32 cellular contexts compared by ENCODE assay signal in the genomic region with DNA sequence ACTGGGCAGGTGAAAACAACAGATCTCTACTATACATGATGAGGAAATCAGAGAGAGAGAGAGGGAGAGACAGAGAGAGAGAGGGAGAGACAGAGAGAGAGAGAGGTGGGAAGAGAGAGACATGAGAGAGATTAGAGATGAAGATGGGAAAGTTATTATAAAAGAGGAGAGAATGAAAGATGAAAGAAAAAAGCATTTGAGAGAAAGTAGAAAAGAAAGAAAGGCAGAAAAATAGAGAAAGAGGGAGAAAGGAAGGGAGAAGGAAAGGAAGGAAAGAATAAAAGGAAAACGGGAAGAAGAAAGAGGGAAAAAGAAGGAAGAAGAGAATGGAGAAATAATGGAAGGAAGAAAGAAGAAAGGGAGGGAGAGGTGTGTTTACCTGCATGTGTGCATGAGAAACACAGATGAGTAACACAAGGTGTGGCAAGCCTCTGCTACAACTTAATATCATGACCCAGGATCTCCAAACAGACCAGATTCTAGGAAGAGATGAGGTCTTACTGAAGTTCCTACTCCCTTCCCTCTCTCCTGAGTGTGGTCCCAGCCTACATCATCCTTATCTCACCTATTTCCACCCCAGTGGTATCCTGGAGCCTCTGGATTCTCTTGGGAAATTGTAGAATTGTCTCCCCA.
"Had no signal": no experiment of that assay in that cellular context is flagged by ENCODE, and none has a peak within 500 bp of the region (broad histone marks: within the 10 kb centered on the region; RNA-seq: fewer than 3 reads in every experiment).

No MANE protein-coding gene starts in this region.

- H3K4me1 Mint-ChIP-seq: immature natural killer cell; memory B cell; natural killer cell; stimulated activated memory B cell treated with anti-CD40 and anti-IgM and Interleukin-4, amounts not matched to agents 10 μg/mL and 1 μg/mL and 100 μg/mL, for 72 hours; stimulated activated naive CD8-positive, alpha-beta T cell treated with anti-CD3 and anti-CD28 coated beads, Interleukin-15, amount 100 ng/mL, for 72 hours had no signal

- H3K9ac ChIP-seq: parathyroid adenoma had no signal

- H3K4me3 ChIP-seq: gastroesophageal sphincter, heart left ventricle, psoas muscle, sigmoid colon, upper lobe of left lung, vagina had no signal

- H3K27ac ChIP-seq: gastroesophageal sphincter, heart left ventricle, parathyroid adenoma, psoas muscle, sigmoid colon, upper lobe of left lung, vagina, VCaP had no signal

- ATAC-seq: activated T-cell treated with anti-CD3 and anti-CD28 coated beads, Interleukin-2, amount 50 U/mL, for 72 hours; gastroesophageal sphincter; heart left ventricle; natural killer cell; stimulated activated memory B cell treated with anti-CD40 and anti-IgM and Interleukin-4, amounts not matched to agents 10 μg/mL and 1 μg/mL and 100 μg/mL, for 72 hours; stimulated activated naive CD8-positive, alpha-beta T cell treated with anti-CD3 and anti-CD28 coated beads, Interleukin-15, amount 100 ng/mL, for 72 hours had no signal

- H3K27ac Mint-ChIP-seq: activated naive CD8-positive, alpha-beta T cell; activated T-cell treated with anti-CD3 and anti-CD28 coated beads, Interleukin-2, amount 50 U/mL, for 72 hours; endodermal cell; immature natural killer cell; memory B cell; natural killer cell; stimulated activated memory B cell treated with anti-CD40 and anti-IgM and Interleukin-4, amounts not matched to agents 10 μg/mL and 1 μg/mL and 100 μg/mL, for 72 hours; stimulated activated naive CD8-positive, alpha-beta T cell treated with anti-CD3 and anti-CD28 coated beads, Interleukin-15, amount 100 ng/mL, for 72 hours; T-helper 1 cell treated with Interleukin-12 subunit alpha and Interleukin-12 subunit beta and Interleukin-4 antibody, amounts not matched to agents 30 μg/mL and 1 μg/mL, for 36 hours had no signal

- H3K9me3 ChIP-seq: gastroesophageal sphincter, heart left ventricle, psoas muscle, sigmoid colon, upper lobe of left lung, vagina had no signal

- H3K9me3 Mint-ChIP-seq: activated T-cell treated with anti-CD3 and anti-CD28 coated beads, Interleukin-2, amount 50 U/mL, for 72 hours; brain; endodermal cell; immature natural killer cell; memory B cell; natural killer cell; stimulated activated memory B cell treated with anti-CD40 and anti-IgM and Interleukin-4, amounts not matched to agents 10 μg/mL and 1 μg/mL and 100 μg/mL, for 72 hours; stimulated activated naive CD8-positive, alpha-beta T cell treated with anti-CD3 and anti-CD28 coated beads, Interleukin-15, amount 100 ng/mL, for 72 hours; T-helper 1 cell treated with Interleukin-12 subunit alpha and Interleukin-12 subunit beta and Interleukin-4 antibody, amounts not matched to agents 30 μg/mL and 1 μg/mL, for 36 hours had no signal

- DNase-seq: activated CD4-positive, alpha-beta T cell treated with anti-CD3 and anti-CD28 coated beads for 4 hours; activated CD4-positive, alpha-beta T cell treated with anti-CD3 and anti-CD28 coated beads, Interleukin-2, amount 50 U/mL, for 4 hours; activated naive CD4-positive, alpha-beta T cell; activated T-cell treated with anti-CD3 and anti-CD28 coated beads for 4 hours; activated T-cell treated with anti-CD3 and anti-CD28 coated beads, Interleukin-2, amount 50 U/mL, for 72 hours; anterior cingulate cortex; caudate nucleus; endodermal cell; heart left ventricle; hypothalamus; immature natural killer cell; natural killer cell; psoas muscle; sigmoid colon; small intestine; stimulated activated CD4-positive, alpha-beta T cell treated with anti-CD3 and anti-CD28 coated beads, Interleukin-1b, Interleukin-23, amount 100 ng/mL, for 48 hours; stimulated activated CD4-positive, alpha-beta T cell treated with anti-CD3 and anti-CD28 coated beads, Interleukin-4, amount 100 ng/mL, for 4 hours; stimulated activated CD8-positive, alpha-beta memory T cell treated with anti-CD3 and anti-CD28 coated beads, Interleukin-4, amount 100 ng/mL, for 48 hours; stimulated activated naive CD8-positive, alpha-beta T cell treated with anti-CD3 and anti-CD28 coated beads, Interleukin-15, amount 100 ng/mL, for 72 hours; substantia nigra; SW 1271; T-helper 9 cell; upper lobe of left lung had no signal

- H3K4me3 Mint-ChIP-seq: activated naive CD8-positive, alpha-beta T cell; activated T-cell treated with anti-CD3 and anti-CD28 coated beads, Interleukin-2, amount 50 U/mL, for 72 hours; brain; endodermal cell; memory B cell; natural killer cell; stimulated activated memory B cell treated with anti-CD40 and anti-IgM and Interleukin-4, amounts not matched to agents 10 μg/mL and 1 μg/mL and 100 μg/mL, for 72 hours; stimulated activated naive CD8-positive, alpha-beta T cell treated with anti-CD3 and anti-CD28 coated beads, Interleukin-15, amount 100 ng/mL, for 72 hours; T-helper 1 cell treated with Interleukin-12 subunit alpha and Interleukin-12 subunit beta and Interleukin-4 antibody, amounts not matched to agents 30 μg/mL and 1 μg/mL, for 36 hours had no signal

- H3K36me3 ChIP-seq: gastroesophageal sphincter, heart left ventricle, sigmoid colon, upper lobe of left lung, vagina had no signal

- H3K4me1 ChIP-seq: gastroesophageal sphincter, heart left ventricle, sigmoid colon, upper lobe of left lung, vagina had no signal

- H3K27me3 ChIP-seq: heart left ventricle, sigmoid colon, upper lobe of left lung, vagina had no signal

- H3K79me2 ChIP-seq: parathyroid adenoma had no signal

- H3K36me3 Mint-ChIP-seq: activated naive CD8-positive, alpha-beta T cell; brain; immature natural killer cell; memory B cell; natural killer cell; stimulated activated memory B cell treated with anti-CD40 and anti-IgM and Interleukin-4, amounts not matched to agents 10 μg/mL and 1 μg/mL and 100 μg/mL, for 72 hours had no signal
